In genomic region chr2:154952346-154953010, GRCh38 we compare ENCODE assay signal across 17 cellular contexts.
DNase-seq lines count a peak whose midpoint lies in the region; TF ChIP-seq lines count a peak whose summit lies in the region.
"Had no signal": no experiment of that assay in that cellular context is flagged by ENCODE, and none has a peak within 500 bp of the region (broad histone marks: within the 10 kb centered on the region; RNA-seq: fewer than 3 reads in every experiment).

No MANE protein-coding gene starts in this region.

- DNase-seq in NCI-H82 (lab: John Stamatoyannopoulos, UW) = peak; percentile 71
- DNase-seq in NCI-H82 treated with DMSO at 0.1 percent for 48 hours (lab: John Stamatoyannopoulos, UW; ENCODE audit: unreplicated experiment) = no peak
- DNase-seq in NCI-H345 treated with DMSO at 0.1 percent for 48 hours (lab: John Stamatoyannopoulos, UW; ENCODE audit: unreplicated experiment) = peak; percentile 9
- DNase-seq in superior temporal gyrus (ENCODE audit: extremely low spot score) = peak; percentile 73
- DNase-seq in activated CD8-positive, alpha-beta memory T cell treated with anti-CD3 and anti-CD28 coated beads, Interleukin-2, amount 50 U/mL, for 4 hours = no peak
- DNase-seq in HFFc6 = no peak
- DNase-seq in activated naive CD4-positive, alpha-beta T cell treated with anti-CD3 and anti-CD28 coated beads for 36 hours = no peak
- DNase-seq: ACHN; activated CD4-positive, CD25-positive, alpha-beta regulatory T cell treated with anti-CD3 and anti-CD28 coated beads, Interleukin-2, amount 50 U/mL, for 72 hours; activated T-cell treated with anti-CD3 and anti-CD28 coated beads, Interleukin-2, amount 50 U/mL, for 48 hours; DMS79 treated with DMSO at 0.1 percent for 48 hours; effector CD4-positive, alpha-beta T cell; immature natural killer cell; MG63; stimulated activated CD4-positive, alpha-beta T cell treated with anti-CD3 and anti-CD28 coated beads, Interleukin-2, amount 100 ng/mL, for 24 hours had no signal

- CTCF ChIA-PET in activated naive CD4-positive, alpha-beta T cell treated with anti-CD3 and anti-CD28 coated beads for 36 hours (lab: Charles Lee) = no interaction called here

- no peak for TF ChIP-seq CTCF in HFFc6 (IDR thresholded peaks at IDR 0.05)

- no peaks in the 10 kb centered on the region for H3K4me1 Mint-ChIP-seq in HFFc6 (ENCODE audit: low read depth)
- H3K4me1 Mint-ChIP-seq in activated naive CD4-positive, alpha-beta T cell treated with anti-CD3 and anti-CD28 coated beads for 36 hours (ENCODE audit: low read depth) = no peaks in the 10 kb centered on the region
- H3K4me1 Mint-ChIP-seq: immature natural killer cell; stimulated activated effector memory CD8-positive, alpha-beta T cell treated with anti-CD3 and anti-CD28 coated beads, Interleukin-12 subunit alpha, Interleukin-12 subunit beta, amount 100 ng/mL, for 72 hours had no signal

- H3K4me3 Mint-ChIP-seq in HFFc6 = no peak overlapping the region
- no peak overlapping the region for H3K4me3 Mint-ChIP-seq in activated naive CD4-positive, alpha-beta T cell treated with anti-CD3 and anti-CD28 coated beads for 36 hours
- H3K4me3 Mint-ChIP-seq: immature natural killer cell; stimulated activated effector memory CD8-positive, alpha-beta T cell treated with anti-CD3 and anti-CD28 coated beads, Interleukin-12 subunit alpha, Interleukin-12 subunit beta, amount 100 ng/mL, for 72 hours had no signal

- peak overlapping the region; percentile 47 for H3K27ac ChIP-seq in cingulate gyrus (ENCODE audit: low read depth, low read length)

- no peaks in the 10 kb centered on the region for H3K36me3 Mint-ChIP-seq in HFFc6 (ENCODE audit: low read depth)
- H3K36me3 Mint-ChIP-seq in activated naive CD4-positive, alpha-beta T cell treated with anti-CD3 and anti-CD28 coated beads for 36 hours (ENCODE audit: low read depth) = no peaks in the 10 kb centered on the region
- H3K36me3 Mint-ChIP-seq: immature natural killer cell; stimulated activated effector memory CD8-positive, alpha-beta T cell treated with anti-CD3 and anti-CD28 coated beads, Interleukin-12 subunit alpha, Interleukin-12 subunit beta, amount 100 ng/mL, for 72 hours had no signal

- intact Hi-C loops in activated naive CD4-positive, alpha-beta T cell treated with anti-CD3 and anti-CD28 coated beads for 36 hours (cut with micrococcal nuclease) = no loop called here

- peaks cover 21% of the 10 kb centered on the region for H3K9me3 Mint-ChIP-seq in HFFc6
- H3K9me3 Mint-ChIP-seq in activated naive CD4-positive, alpha-beta T cell treated with anti-CD3 and anti-CD28 coated beads for 36 hours = peaks cover 2% of the 10 kb centered on the region

- no peaks in the 10 kb centered on the region; the same call in 1 of the 2 replicates for H3K27me3 Mint-ChIP-seq in HFFc6 (ENCODE audit: insufficient read depth)
- no peaks in the 10 kb centered on the region for H3K27me3 Mint-ChIP-seq in activated naive CD4-positive, alpha-beta T cell treated with anti-CD3 and anti-CD28 coated beads for 36 hours (ENCODE audit: low read depth)

- H3K27ac Mint-ChIP-seq in HFFc6 = no peak overlapping the region
- no peak overlapping the region for H3K27ac Mint-ChIP-seq in activated naive CD4-positive, alpha-beta T cell treated with anti-CD3 and anti-CD28 coated beads for 36 hours
- H3K27ac Mint-ChIP-seq: immature natural killer cell; stimulated activated effector memory CD8-positive, alpha-beta T cell treated with anti-CD3 and anti-CD28 coated beads, Interleukin-12 subunit alpha, Interleukin-12 subunit beta, amount 100 ng/mL, for 72 hours had no signal

Comparison
In these comparisons a context has a peak if more than half of its experiments do, and no peak if none do; other contexts are left out.
1. DNase-seq: peak in NCI-H82 (single experiment), NCI-H345 treated with DMSO at 0.1 percent for 48 hours (single experiment) and superior temporal gyrus (single experiment); none in NCI-H82 treated with DMSO at 0.1 percent for 48 hours (single experiment), activated CD8-positive, alpha-beta memory T cell treated with anti-CD3 and anti-CD28 coated beads, Interleukin-2, amount 50 U/mL, for 4 hours (single experiment), HFFc6 (single experiment) and activated naive CD4-positive, alpha-beta T cell treated with anti-CD3 and anti-CD28 coated beads for 36 hours (single experiment).